ENCODE assay signal across 8 cellular contexts in genomic region chr1:205632374-205633169, GRCh38. TPM values are rescaled to one million over a fixed set of nuclear protein-coding genes. Genes with fewer than 3 reads are reported as not detected.
DNase-seq lines count a peak whose midpoint lies in the region; FAIRE-seq and TF ChIP-seq lines count a peak whose summit lies in the region.

No MANE protein-coding gene starts in this region.

- in situ Hi-C loops in G401 (cut with HindIII; ENCODE audit: low sequenced_read_pairs): no loop called here

- whole genome bisulfite sequencing in HUES64: 28% methylated on average over 12 of the region's 12 CpGs

- H3K27me3 ChIP-seq in HUES64 (ENCODE audit: insufficient read depth, low read length) (no peaks in the 10 kb centered on the region), bronchial epithelial cell (ENCODE audit: control insufficient read depth, insufficient read depth, low read length) (no peaks in the 10 kb centered on the region), mononuclear cell (ENCODE audit: insufficient read depth, low read length) (no peaks in the 10 kb centered on the region)

- POLR2A ChIA-PET in HEK293T (lab: Yijun Ruan, JAX): interaction anchor here (0.6 to 3.5 kb wide), 21 partner anchors 8 to 106 kb away, joined by 3 to 35 read pairs (median 5); no protein-coding TSS in a partner anchor

- H3K36me3 ChIP-seq in HUES64 (ENCODE audit: insufficient read depth, low read length) (0 out of 2 replicates have a peak, but pooled peaks cover 2% of the 10 kb centered on the region), bronchial epithelial cell (ENCODE audit: control insufficient read depth, insufficient read depth, low read length) (no peaks in the 10 kb centered on the region)

- DNase-seq in bronchial epithelial cell (ENCODE audit: low read depth) (peak; percentile 39), midbrain (lab: John Stamatoyannopoulos, UW) (no peak), G401 (ENCODE audit: low spot score) (no peak), HEK293T (ENCODE audit: extremely low spot score) (no peak)
- DNase-seq in NK-92 treated with Interleukin-12 subunit alpha and Interleukin-12 subunit beta, amount 100 ng/mL, for 24 hours (lab: John Stamatoyannopoulos, UW): no peak

- CTCF ChIA-PET in HEK293T (lab: Yijun Ruan, JAX): interaction anchor here (0.6 to 2.0 kb wide), 8 partner anchors 8 to 501 kb away, joined by 3 to 17 read pairs (median 3); no protein-coding TSS in a partner anchor

- TF ChIP-seq CTCF in 22Rv1 (IDR thresholded peaks at IDR 0.05): no peak
- no peak for TF ChIP-seq CTCF in bronchial epithelial cell (IDR thresholded peaks at IDR 0.05; ENCODE audit: insufficient read depth, low read length, severe bottlenecking)

- peak overlapping the region; percentile 72 for H3K4me3 ChIP-seq in HUES64 (ENCODE audit: low read length)
- peak overlapping the region; percentile 76 for H3K4me3 ChIP-seq in bronchial epithelial cell (ENCODE audit: low read depth, low read length)
- H3K4me3 ChIP-seq in mononuclear cell (ENCODE audit: low read length): peak overlapping the region; percentile 69

- H3K27ac ChIP-seq in 22Rv1: peak overlapping the region; percentile 90
- peak overlapping the region; percentile 99 for H3K27ac ChIP-seq in HUES64 (ENCODE audit: low read depth, low read length)

- peak overlapping the region; percentile 87 for H3K9ac ChIP-seq in HUES64 (ENCODE audit: low read depth, low read length)

- H3K9me3 ChIP-seq in HUES64 (ENCODE audit: insufficient read depth, low read depth, low read length) (no peaks in the 10 kb centered on the region), mononuclear cell (ENCODE audit: low read depth, low read length) (no peaks in the 10 kb centered on the region)

- H3K4me1 ChIP-seq in HUES64 (ENCODE audit: insufficient read depth, low read length) (peaks cover 12% of the 10 kb centered on the region; the same call in 1 of the 2 replicates), mononuclear cell (ENCODE audit: insufficient read depth, low read length) (peaks cover 39% of the 10 kb centered on the region)

- FAIRE-seq in bronchial epithelial cell (lab: Jason Lieb, UNC): no peak

TF ChIP-seq in HEK293T, 16 proteins besides CTCF, POLR2A, EP300 and RAD21:
- TF ChIP-seq SP1 (IDR thresholded peaks at IDR 0.05) (no peak), FOXA1 (IDR thresholded peaks at IDR 0.05) (no peak), HDGF (IDR thresholded peaks at IDR 0.05; ENCODE audit: borderline replicate concordance) (no peak), CTBP1 (IDR thresholded peaks at IDR 0.05; ENCODE audit: borderline replicate concordance) (no peak), FOXK2 (IDR thresholded peaks at IDR 0.05) (no peak), SUZ12 (IDR thresholded peaks at IDR 0.05) (no peak), BHLHE40 (IDR thresholded peaks at IDR 0.05; ENCODE audit: borderline replicate concordance) (no peak), L3MBTL2 (conservative IDR thresholded peaks at IDR 0.05) (no peak; the same call in 1 of the 2 replicates), FOXM1 (IDR thresholded peaks at IDR 0.05; ENCODE audit: borderline replicate concordance) (no peak), NFRKB (IDR thresholded peaks at IDR 0.05) (no peak), ELF4 (IDR thresholded peaks at IDR 0.05) (no peak)

RNA-seq across cellular contexts. Expression of gene ELK4, which starts 0.8 kb away (rescaled TPM):
- 6.7 TPM for polyA plus RNA-seq in HUES64 (2013, experiment 1 of 2)
- 6.8 TPM for polyA plus RNA-seq in HUES64 (2013, experiment 2 of 2)
- total RNA-seq in bronchial epithelial cell: 10.2 and 10.8 TPM in 2 replicates
- total RNA-seq in mononuclear cell: 74.4 TPM
- 4.6 and 5.1 TPM in 2 replicates for total RNA-seq in G401 (2014; rRNA removed; shearing (Covaris generic))

RNA-seq across cellular contexts. Expression of gene SLC45A3, which starts 47.7 kb away (rescaled TPM):
- 7.0 TPM for polyA plus RNA-seq in HUES64 (2013, experiment 1 of 2)
- 7.9 TPM for polyA plus RNA-seq in HUES64 (2013, experiment 2 of 2)
- total RNA-seq in bronchial epithelial cell: 0.77 and 0.79 TPM in 2 replicates
- total RNA-seq in mononuclear cell: 2.0 TPM
- total RNA-seq in G401 (2014; rRNA removed; shearing (Covaris generic)): 4.4 and 5.4 TPM in 2 replicates
